13 cellular contexts compared by ENCODE assay signal in the genomic region with DNA sequence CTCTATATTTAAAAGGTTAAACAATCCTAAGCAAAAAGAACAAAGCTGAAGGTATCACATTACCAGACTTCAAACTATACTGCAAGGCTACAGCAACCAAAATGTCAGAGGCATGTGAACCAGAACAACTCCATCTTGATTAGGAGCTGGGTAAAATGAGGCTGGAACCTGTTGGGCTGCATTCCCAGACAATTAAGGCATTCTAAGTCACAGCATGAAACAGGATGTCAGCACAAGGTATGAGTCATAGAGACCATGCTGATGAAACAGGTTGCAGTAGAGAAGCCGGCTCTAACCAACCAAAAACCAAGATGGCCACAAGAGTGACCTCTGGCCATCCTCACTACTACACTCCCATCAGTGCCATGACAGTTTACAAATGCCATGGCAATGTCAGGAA.
DNase-seq lines count a peak whose midpoint lies in the region; ATAC-seq and TF ChIP-seq lines count a peak whose summit lies in the region.
"Had no signal": no experiment of that assay in that cellular context is flagged by ENCODE, and none has a peak within 500 bp of the region (broad histone marks: within the 10 kb centered on the region; RNA-seq: fewer than 3 reads in every experiment).

No MANE protein-coding gene starts in this region.

- H3K4me1 Mint-ChIP-seq in WTC11: peaks cover 60% of the 10 kb centered on the region

- CTCF ChIA-PET in WTC11 (lab: Charles Lee): no interaction called here

- H3K9me3 Mint-ChIP-seq in WTC11: peaks cover 21% of the 10 kb centered on the region

- intact Hi-C loops in posterior vena cava (cut with DNase I) (no loop called here), Right ventricle myocardium inferior (cut with DNase I) (no loop called here)

- H3K4me1 ChIP-seq in HUES6 (ENCODE audit: control insufficient read depth, insufficient read depth, low read length): peaks cover 48% of the 10 kb centered on the region

- DNase-seq in DMS153 (lab: John Stamatoyannopoulos, UW): peak; percentile 46
- peak; percentile 43 for DNase-seq in WTC11 (ENCODE audit: low spot score)
- DNase-seq in islet precursor cell: peak; percentile 93
- DNase-seq in posterior vena cava (ENCODE audit: low spot score): no peak
- no peak for DNase-seq in Right ventricle myocardium inferior (ENCODE audit: missing footprints)
- DNase-seq in effector CD8-positive, alpha-beta T cell (lab: John Stamatoyannopoulos, UW): no peak
- DNase-seq: activated T-cell treated with anti-CD3 and anti-CD28 coated beads, Interleukin-2, amount 50 U/mL, for 48 hours; Kasumi-1; mucosa of descending colon; WERI-Rb-1 had no signal

- 0 out of 2 replicates have a peak overlapping the region, but pooled peaks have one; percentile 5 for H3K4me3 ChIP-seq in HUES6 (ENCODE audit: low read depth, low read length)
- H3K4me3 ChIP-seq: mucosa of descending colon had no signal

- ATAC-seq in WTC11 (peak; percentile 78), Right ventricle myocardium inferior (no peak), GM19328 (IDR thresholded peaks at IDR 0.05; ENCODE audit: unreplicated experiment) (no peak)
- ATAC-seq: mucosa of descending colon, sciatic nerve had no signal

- POLR2A ChIA-PET in WTC11 (lab: Charles Lee): no interaction called here

- H3K9me3 ChIP-seq in HUES6 (ENCODE audit: control insufficient read depth, insufficient read depth, low read depth, low read length): no peaks in the 10 kb centered on the region; the same call in 1 of the 2 replicates
- H3K9me3 ChIP-seq: mucosa of descending colon had no signal

- H3K36me3 ChIP-seq in HUES6 (ENCODE audit: control insufficient read depth, insufficient read depth, low read length): peaks cover 11% of the 10 kb centered on the region; the same call in 1 of the 2 replicates
- H3K36me3 ChIP-seq: WERI-Rb-1 had no signal

- TF ChIP-seq CTCF in WTC11 (IDR thresholded peaks at IDR 0.05): no peak

- H3K27ac Mint-ChIP-seq in WTC11: peak overlapping the region; percentile 94

- H3K27me3 ChIP-seq in HUES6 (ENCODE audit: control insufficient read depth, insufficient read depth, low read length): no peaks in the 10 kb centered on the region

- peaks cover 7% of the 10 kb centered on the region for H3K36me3 Mint-ChIP-seq in WTC11

- no peaks in the 10 kb centered on the region for H3K27me3 Mint-ChIP-seq in WTC11 (ENCODE audit: low read depth)

- H3K27ac ChIP-seq in HUES6 (ENCODE audit: low read depth, low read length): peak overlapping the region; percentile 99
- H3K27ac ChIP-seq: WERI-Rb-1 had no signal

- H3K4me3 Mint-ChIP-seq in WTC11: no peak overlapping the region

- H3K9ac ChIP-seq in HUES6 (ENCODE audit: low read length): peak overlapping the region; percentile 56

TF ChIP-seq in WTC11, 78 proteins besides CTCF, POLR2A, EP300 and RAD21:
- TF ChIP-seq, protein P1, sequence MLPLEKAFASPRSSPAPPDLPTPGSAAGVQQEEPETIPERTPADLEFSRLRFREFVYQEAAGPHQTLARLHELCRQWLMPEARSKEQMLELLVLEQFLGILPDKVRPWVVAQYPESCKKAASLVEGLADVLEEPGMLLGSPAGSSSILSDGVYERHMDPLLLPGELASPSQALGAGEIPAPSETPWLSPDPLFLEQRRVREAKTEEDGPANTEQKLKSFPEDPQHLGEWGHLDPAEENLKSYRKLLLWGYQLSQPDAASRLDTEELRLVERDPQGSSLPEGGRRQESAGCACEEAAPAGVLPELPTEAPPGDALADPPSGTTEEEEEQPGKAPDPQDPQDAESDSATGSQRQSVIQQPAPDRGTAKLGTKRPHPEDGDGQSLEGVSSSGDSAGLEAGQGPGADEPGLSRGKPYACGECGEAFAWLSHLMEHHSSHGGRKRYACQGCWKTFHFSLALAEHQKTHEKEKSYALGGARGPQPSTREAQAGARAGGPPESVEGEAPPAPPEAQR (CRISPR knock-in tag; IDR thresholded peaks at IDR 0.05): peak; percentile 95
- TF ChIP-seq MYBL2 (CRISPR knock-in tag; IDR thresholded peaks at IDR 0.05): no peak
- peak; percentile 43; the same call in 1 of the 2 replicates for TF ChIP-seq MXD4 (CRISPR knock-in tag; IDR thresholded peaks at IDR 0.05; ENCODE audit: borderline replicate concordance)
- TF ChIP-seq, protein P2, sequence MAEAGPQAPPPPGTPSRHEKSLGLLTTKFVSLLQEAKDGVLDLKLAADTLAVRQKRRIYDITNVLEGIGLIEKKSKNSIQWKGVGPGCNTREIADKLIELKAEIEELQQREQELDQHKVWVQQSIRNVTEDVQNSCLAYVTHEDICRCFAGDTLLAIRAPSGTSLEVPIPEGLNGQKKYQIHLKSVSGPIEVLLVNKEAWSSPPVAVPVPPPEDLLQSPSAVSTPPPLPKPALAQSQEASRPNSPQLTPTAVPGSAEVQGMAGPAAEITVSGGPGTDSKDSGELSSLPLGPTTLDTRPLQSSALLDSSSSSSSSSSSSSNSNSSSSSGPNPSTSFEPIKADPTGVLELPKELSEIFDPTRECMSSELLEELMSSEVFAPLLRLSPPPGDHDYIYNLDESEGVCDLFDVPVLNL (CRISPR knock-in tag; IDR thresholded peaks at IDR 0.05; ENCODE audit: borderline replicate concordance, low read depth): no peak
- no peak for TF ChIP-seq FOXK1 (CRISPR knock-in tag; IDR thresholded peaks at IDR 0.05)
- peak; percentile 86 for TF ChIP-seq ZNF396 (CRISPR knock-in tag; IDR thresholded peaks at IDR 0.05; ENCODE audit: borderline replicate concordance)
- TF ChIP-seq, protein P3, sequence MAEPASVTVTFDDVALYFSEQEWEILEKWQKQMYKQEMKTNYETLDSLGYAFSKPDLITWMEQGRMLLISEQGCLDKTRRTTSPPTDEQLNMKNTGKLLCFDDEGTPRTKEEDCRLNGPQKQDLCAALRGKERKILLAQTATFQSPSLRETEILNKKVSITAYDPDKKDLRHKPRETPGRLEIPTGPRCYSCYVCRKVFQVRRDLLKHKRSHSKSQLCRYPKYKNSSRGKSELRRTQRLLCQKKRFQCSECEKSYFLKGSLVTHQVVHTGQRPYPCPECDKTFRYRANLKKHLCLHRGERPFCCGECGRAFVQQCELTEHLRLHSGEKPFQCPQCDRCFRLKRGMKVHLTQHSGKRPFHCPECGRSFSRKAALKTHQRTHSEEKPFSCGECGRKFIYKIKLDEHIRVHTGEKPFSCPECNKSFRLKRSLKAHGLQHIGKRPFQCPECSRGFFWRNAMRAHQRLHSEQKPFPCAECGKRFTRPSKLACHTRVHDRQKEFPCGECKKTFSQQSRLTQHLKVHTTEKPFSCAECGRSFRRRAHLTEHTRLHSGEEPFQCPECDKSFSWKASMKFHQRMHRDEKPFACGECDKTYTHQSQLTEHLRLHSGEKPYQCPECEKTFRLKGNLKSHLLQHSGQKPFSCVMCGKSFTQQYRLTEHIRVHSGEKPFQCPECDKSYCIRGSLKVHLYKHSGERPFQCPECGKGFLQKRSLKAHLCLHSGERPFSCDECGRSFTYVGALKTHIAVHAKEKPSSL (CRISPR knock-in tag; conservative IDR thresholded peaks at IDR 0.05): 0 out of 2 replicates have a peak, but pooled peaks have one; percentile 51
- no peak for TF ChIP-seq SP1 (CRISPR knock-in tag; conservative IDR thresholded peaks at IDR 0.05)
- TF ChIP-seq, protein P4, sequence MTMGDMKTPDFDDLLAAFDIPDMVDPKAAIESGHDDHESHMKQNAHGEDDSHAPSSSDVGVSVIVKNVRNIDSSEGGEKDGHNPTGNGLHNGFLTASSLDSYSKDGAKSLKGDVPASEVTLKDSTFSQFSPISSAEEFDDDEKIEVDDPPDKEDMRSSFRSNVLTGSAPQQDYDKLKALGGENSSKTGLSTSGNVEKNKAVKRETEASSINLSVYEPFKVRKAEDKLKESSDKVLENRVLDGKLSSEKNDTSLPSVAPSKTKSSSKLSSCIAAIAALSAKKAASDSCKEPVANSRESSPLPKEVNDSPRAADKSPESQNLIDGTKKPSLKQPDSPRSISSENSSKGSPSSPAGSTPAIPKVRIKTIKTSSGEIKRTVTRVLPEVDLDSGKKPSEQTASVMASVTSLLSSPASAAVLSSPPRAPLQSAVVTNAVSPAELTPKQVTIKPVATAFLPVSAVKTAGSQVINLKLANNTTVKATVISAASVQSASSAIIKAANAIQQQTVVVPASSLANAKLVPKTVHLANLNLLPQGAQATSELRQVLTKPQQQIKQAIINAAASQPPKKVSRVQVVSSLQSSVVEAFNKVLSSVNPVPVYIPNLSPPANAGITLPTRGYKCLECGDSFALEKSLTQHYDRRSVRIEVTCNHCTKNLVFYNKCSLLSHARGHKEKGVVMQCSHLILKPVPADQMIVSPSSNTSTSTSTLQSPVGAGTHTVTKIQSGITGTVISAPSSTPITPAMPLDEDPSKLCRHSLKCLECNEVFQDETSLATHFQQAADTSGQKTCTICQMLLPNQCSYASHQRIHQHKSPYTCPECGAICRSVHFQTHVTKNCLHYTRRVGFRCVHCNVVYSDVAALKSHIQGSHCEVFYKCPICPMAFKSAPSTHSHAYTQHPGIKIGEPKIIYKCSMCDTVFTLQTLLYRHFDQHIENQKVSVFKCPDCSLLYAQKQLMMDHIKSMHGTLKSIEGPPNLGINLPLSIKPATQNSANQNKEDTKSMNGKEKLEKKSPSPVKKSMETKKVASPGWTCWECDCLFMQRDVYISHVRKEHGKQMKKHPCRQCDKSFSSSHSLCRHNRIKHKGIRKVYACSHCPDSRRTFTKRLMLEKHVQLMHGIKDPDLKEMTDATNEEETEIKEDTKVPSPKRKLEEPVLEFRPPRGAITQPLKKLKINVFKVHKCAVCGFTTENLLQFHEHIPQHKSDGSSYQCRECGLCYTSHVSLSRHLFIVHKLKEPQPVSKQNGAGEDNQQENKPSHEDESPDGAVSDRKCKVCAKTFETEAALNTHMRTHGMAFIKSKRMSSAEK (CRISPR knock-in tag; IDR thresholded peaks at IDR 0.05; ENCODE audit: borderline replicate concordance): peak; percentile 96
- TF ChIP-seq ZNF423 (CRISPR knock-in tag; IDR thresholded peaks at IDR 0.05): peak; percentile 73; the same call in 1 of the 2 replicates
- peak; percentile 68; the same call in 1 of the 2 replicates for TF ChIP-seq TEAD1 (CRISPR knock-in tag; IDR thresholded peaks at IDR 0.05)
- TF ChIP-seq, protein P5, sequence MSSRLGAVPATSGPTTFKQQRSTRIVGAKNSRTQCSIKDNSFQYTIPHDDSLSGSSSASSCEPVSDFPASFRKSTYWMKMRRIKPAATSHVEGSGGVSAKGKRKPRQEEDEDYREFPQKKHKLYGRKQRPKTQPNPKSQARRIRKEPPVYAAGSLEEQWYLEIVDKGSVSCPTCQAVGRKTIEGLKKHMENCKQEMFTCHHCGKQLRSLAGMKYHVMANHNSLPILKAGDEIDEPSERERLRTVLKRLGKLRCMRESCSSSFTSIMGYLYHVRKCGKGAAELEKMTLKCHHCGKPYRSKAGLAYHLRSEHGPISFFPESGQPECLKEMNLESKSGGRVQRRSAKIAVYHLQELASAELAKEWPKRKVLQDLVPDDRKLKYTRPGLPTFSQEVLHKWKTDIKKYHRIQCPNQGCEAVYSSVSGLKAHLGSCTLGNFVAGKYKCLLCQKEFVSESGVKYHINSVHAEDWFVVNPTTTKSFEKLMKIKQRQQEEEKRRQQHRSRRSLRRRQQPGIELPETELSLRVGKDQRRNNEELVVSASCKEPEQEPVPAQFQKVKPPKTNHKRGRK (CRISPR knock-in tag; IDR thresholded peaks at IDR 0.05; ENCODE audit: borderline replicate concordance): no peak
- no peak for TF ChIP-seq NR3C1 (CRISPR knock-in tag; conservative IDR thresholded peaks at IDR 0.05; ENCODE audit: low read depth)

Comparison
In these comparisons a context has a peak if more than half of its experiments do, and no peak if none do; other contexts are left out.
1. DNase-seq: peak in DMS153 (single experiment), WTC11 (single experiment) and islet precursor cell (single experiment); none in posterior vena cava (single experiment), Right ventricle myocardium inferior (single experiment) and effector CD8-positive, alpha-beta T cell (single experiment).